Comparison of ENCODE assay signal across 1 cellular context in the genomic region with DNA sequence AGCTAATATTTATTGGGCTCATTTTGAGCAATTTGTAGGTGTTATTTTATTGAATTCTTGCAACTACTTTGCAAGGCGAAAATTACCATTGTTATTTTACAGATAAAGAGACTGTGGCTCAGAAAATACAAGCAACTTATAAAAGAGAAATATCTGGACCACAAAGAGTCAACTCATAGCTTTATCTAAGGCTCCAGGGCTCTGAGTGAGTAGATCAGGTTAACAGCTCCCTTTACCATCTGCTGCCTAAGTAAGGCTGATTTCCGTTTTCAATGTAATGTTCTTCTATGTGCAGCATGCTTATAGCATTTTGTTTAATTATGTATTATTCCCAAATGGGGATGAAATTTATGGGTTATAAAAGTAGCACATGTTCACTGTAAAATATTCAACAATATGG.
TF ChIP-seq lines count a peak whose summit lies in the region.

No MANE protein-coding gene starts in this region.

TF ChIP-seq in K562, 482 proteins besides CTCF, POLR2A, EP300 and RAD21 (continued from another document):
- TF ChIP-seq, protein P1, sequence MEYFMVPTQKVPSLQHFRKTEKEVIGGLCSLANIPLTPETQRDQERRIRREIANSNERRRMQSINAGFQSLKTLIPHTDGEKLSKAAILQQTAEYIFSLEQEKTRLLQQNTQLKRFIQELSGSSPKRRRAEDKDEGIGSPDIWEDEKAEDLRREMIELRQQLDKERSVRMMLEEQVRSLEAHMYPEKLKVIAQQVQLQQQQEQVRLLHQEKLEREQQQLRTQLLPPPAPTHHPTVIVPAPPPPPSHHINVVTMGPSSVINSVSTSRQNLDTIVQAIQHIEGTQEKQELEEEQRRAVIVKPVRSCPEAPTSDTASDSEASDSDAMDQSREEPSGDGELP (CRISPR knock-in tag; IDR thresholded peaks at IDR 0.05; ENCODE audit: borderline replicate concordance) = no peak
- TF ChIP-seq, protein P2, sequence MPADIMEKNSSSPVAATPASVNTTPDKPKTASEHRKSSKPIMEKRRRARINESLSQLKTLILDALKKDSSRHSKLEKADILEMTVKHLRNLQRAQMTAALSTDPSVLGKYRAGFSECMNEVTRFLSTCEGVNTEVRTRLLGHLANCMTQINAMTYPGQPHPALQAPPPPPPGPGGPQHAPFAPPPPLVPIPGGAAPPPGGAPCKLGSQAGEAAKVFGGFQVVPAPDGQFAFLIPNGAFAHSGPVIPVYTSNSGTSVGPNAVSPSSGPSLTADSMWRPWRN (IDR thresholded peaks at IDR 0.05; ENCODE audit: low read depth) = no peak
- TF ChIP-seq, protein P3, sequence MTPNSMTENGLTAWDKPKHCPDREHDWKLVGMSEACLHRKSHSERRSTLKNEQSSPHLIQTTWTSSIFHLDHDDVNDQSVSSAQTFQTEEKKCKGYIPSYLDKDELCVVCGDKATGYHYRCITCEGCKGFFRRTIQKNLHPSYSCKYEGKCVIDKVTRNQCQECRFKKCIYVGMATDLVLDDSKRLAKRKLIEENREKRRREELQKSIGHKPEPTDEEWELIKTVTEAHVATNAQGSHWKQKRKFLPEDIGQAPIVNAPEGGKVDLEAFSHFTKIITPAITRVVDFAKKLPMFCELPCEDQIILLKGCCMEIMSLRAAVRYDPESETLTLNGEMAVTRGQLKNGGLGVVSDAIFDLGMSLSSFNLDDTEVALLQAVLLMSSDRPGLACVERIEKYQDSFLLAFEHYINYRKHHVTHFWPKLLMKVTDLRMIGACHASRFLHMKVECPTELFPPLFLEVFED (CRISPR knock-in tag; conservative IDR thresholded peaks at IDR 0.05) = no peak
- no peak for TF ChIP-seq EGR1 (conservative IDR thresholded peaks at IDR 0.05)
- TF ChIP-seq GABPA (tag; conservative IDR thresholded peaks at IDR 0.05; ENCODE audit: low read depth) = 0 out of 2 replicates have a peak, but pooled peaks have one; percentile 26
- TF ChIP-seq MTA2 (IDR thresholded peaks at IDR 0.05; ENCODE audit: low read depth) = peak; percentile 39; the same call in 1 of the 2 replicates
- TF ChIP-seq ARID1B (IDR thresholded peaks at IDR 0.05) = peak; percentile 64
- TF ChIP-seq, protein P4, sequence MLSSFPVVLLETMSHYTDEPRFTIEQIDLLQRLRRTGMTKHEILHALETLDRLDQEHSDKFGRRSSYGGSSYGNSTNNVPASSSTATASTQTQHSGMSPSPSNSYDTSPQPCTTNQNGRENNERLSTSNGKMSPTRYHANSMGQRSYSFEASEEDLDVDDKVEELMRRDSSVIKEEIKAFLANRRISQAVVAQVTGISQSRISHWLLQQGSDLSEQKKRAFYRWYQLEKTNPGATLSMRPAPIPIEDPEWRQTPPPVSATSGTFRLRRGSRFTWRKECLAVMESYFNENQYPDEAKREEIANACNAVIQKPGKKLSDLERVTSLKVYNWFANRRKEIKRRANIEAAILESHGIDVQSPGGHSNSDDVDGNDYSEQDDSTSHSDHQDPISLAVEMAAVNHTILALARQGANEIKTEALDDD (IDR thresholded peaks at IDR 0.05) = peak; percentile 72
- TF ChIP-seq, protein P5, sequence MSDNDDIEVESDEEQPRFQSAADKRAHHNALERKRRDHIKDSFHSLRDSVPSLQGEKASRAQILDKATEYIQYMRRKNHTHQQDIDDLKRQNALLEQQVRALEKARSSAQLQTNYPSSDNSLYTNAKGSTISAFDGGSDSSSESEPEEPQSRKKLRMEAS (CRISPR knock-in tag; IDR thresholded peaks at IDR 0.05) = no peak
- TF ChIP-seq, protein P6, sequence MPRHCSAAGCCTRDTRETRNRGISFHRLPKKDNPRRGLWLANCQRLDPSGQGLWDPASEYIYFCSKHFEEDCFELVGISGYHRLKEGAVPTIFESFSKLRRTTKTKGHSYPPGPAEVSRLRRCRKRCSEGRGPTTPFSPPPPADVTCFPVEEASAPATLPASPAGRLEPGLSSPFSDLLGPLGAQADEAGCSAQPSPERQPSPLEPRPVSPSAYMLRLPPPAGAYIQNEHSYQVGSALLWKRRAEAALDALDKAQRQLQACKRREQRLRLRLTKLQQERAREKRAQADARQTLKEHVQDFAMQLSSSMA (CRISPR knock-in tag; IDR thresholded peaks at IDR 0.05) = no peak
- TF ChIP-seq ZNF41 (CRISPR knock-in tag; conservative IDR thresholded peaks at IDR 0.05) = no peak
- TF ChIP-seq, protein P7, sequence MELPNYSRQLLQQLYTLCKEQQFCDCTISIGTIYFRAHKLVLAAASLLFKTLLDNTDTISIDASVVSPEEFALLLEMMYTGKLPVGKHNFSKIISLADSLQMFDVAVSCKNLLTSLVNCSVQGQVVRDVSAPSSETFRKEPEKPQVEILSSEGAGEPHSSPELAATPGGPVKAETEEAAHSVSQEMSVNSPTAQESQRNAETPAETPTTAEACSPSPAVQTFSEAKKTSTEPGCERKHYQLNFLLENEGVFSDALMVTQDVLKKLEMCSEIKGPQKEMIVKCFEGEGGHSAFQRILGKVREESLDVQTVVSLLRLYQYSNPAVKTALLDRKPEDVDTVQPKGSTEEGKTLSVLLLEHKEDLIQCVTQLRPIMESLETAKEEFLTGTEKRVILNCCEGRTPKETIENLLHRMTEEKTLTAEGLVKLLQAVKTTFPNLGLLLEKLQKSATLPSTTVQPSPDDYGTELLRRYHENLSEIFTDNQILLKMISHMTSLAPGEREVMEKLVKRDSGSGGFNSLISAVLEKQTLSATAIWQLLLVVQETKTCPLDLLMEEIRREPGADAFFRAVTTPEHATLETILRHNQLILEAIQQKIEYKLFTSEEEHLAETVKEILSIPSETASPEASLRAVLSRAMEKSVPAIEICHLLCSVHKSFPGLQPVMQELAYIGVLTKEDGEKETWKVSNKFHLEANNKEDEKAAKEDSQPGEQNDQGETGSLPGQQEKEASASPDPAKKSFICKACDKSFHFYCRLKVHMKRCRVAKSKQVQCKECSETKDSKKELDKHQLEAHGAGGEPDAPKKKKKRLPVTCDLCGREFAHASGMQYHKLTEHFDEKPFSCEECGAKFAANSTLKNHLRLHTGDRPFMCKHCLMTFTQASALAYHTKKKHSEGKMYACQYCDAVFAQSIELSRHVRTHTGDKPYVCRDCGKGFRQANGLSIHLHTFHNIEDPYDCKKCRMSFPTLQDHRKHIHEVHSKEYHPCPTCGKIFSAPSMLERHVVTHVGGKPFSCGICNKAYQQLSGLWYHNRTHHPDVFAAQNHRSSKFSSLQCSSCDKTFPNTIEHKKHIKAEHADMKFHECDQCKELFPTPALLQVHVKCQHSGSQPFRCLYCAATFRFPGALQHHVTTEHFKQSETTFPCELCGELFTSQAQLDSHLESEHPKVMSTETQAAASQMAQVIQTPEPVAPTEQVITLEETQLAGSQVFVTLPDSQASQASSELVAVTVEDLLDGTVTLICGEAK (IDR thresholded peaks at IDR 0.05) = no peak
- TF ChIP-seq, protein P7 (CRISPR knock-in tag; IDR thresholded peaks at IDR 0.05) = no peak
- peak; percentile 79 for TF ChIP-seq CBFA2T3 (IDR thresholded peaks at IDR 0.05)
- no peak for TF ChIP-seq CREB1 (IDR thresholded peaks at IDR 0.05)
- no peak for TF ChIP-seq CREB1 (CRISPR knock-in tag; IDR thresholded peaks at IDR 0.05)
- TF ChIP-seq TCF3 (CRISPR knock-in tag; IDR thresholded peaks at IDR 0.05) = peak; percentile 85
- TF ChIP-seq TEAD4 (IDR thresholded peaks at IDR 0.05; ENCODE audit: low read length) = peak; percentile 57
- TF ChIP-seq TEAD4 (CRISPR knock-in tag; IDR thresholded peaks at IDR 0.05; ENCODE audit: borderline replicate concordance) = no peak
- peak; percentile 43; the same call in 1 of the 2 replicates for TF ChIP-seq NCOR1 (IDR thresholded peaks at IDR 0.05)
- peak; percentile 62 for TF ChIP-seq CBFA2T2 (conservative IDR thresholded peaks at IDR 0.05)
- no peak for TF ChIP-seq MECOM (CRISPR knock-in tag; IDR thresholded peaks at IDR 0.05)
- no peak for TF ChIP-seq POU5F1 (IDR thresholded peaks at IDR 0.05; ENCODE audit: borderline replicate concordance, low read depth, low read length, partially characterized antibody)
- peak; percentile 44; the same call in 1 of the 2 replicates for TF ChIP-seq SOX6 (IDR thresholded peaks at IDR 0.05)
- no peak for TF ChIP-seq NUFIP1 (IDR thresholded peaks at IDR 0.05; ENCODE audit: partially characterized antibody)
